In genomic region chr16:84018710-84019109, GRCh38 we compare ENCODE assay signal across 12 cellular contexts. TPM values are rescaled to one million over a fixed set of nuclear protein-coding genes. Genes with fewer than 3 reads are reported as not detected.
"Had no signal": no experiment of that assay in that cellular context is flagged by ENCODE, and none has a peak within 500 bp of the region (broad histone marks: within the 10 kb centered on the region; RNA-seq: fewer than 3 reads in every experiment).

No MANE protein-coding gene starts in this region.

- ATAC-seq: GM23338, HCT116 had no signal

- DNase-seq: GM23248, GOT3, H7, H9, HCEC 1CT, HFFc6 had no signal

- H3K4me2 ChIP-seq: GM23338 had no signal

- H3K4me1 ChIP-seq: HAP-1 had no signal

- H2AFZ ChIP-seq: GM23248, GM23338 had no signal

- H3K4me3 Mint-ChIP-seq: GM23338, H9, HFFc6 had no signal

- H3K36me3 ChIP-seq: HAP-1 had no signal

- H3K4me3 ChIP-seq: GM23248, GM23338, HAP-1 had no signal

- H3K27ac Mint-ChIP-seq: GM23338, HFFc6 had no signal

- FAIRE-seq: H1, H54 had no signal

- H3K9ac ChIP-seq: GM23248 had no signal

- H3K27ac ChIP-seq: GM23248 had no signal

RNA-seq across cellular contexts. Expression of gene SLC38A8, which starts 23.9 kb away (rescaled TPM):
- total RNA-seq: GM23248, GM23338, H1, H4, H7, HFFc6 had no signal
- polyA plus RNA-seq: GM23248, GM23338 had no signal

RNA-seq across cellular contexts. Expression of gene NECAB2, which starts 50.7 kb away (rescaled TPM):
- total RNA-seq: GM23248 had no signal
